Comparison of ENCODE assay signal across 1 cellular context in the genomic region with DNA sequence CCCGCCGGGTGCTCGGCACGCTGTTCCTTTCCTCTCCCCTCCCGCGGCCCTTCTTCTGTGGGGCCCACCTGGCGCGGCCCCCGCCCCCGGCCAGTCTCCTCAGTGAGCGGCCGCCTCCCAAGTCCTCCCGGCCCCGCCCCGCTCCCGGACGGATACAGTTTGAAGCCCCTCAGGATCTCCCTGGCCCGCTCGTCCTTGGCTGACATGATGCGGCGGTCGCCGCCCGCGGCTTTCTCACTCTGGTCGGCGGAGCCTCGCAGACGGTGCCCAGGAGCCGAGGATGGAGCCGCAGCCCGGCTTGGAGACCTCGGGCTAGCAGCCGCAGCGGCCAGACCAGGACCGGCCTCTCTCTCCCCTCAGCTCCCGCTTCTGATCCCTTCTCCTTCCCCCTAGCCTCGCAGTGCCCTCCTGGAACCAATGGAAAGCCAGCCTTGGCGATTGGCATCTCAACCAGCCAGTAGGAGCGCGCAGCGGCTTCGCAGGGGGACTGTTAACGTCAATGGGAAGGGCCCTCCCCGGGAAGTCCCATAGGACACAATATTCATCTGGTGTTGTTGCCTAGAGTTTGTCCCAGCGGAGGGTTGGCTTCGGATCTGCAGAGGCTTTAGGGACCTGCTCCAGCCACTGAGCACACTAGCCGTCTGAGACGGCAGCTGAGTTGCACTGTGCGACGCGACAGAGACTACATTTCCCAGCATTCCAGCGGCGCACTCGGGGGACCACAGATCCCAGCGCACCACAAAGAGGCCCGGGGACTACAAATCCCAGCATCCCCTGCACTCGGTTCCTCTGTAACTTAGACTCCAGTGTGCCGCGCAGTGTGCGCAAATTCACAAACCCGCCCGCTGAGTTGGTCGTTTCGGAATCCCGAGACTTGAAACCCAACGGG.
TF ChIP-seq lines count a peak whose summit lies in the region.

PDE6D (minus strand) TSS at position 374 of the 889 bp plus-strand sequence; CDS start at position 206, 168 bp downstream.

TF ChIP-seq in SK-N-SH, 30 proteins besides CTCF, POLR2A, EP300 and RAD21 (continued from another document):
- TF ChIP-seq SMC3 (IDR thresholded peaks at IDR 0.05; ENCODE audit: low read depth, low read length) (no peak), TAF1 (IDR thresholded peaks at IDR 0.05; ENCODE audit: borderline replicate concordance, low read depth, low read length) (peak; percentile 52; the same call in 1 of the 2 replicates)
